In genomic region chr3:10164546-10165393, GRCh38 we compare ENCODE assay signal across 1 cellular context.
TF ChIP-seq lines count a peak whose summit lies in the region.

Gene IRAK2, plus strand, starts transcription at chr3:10164919. Its CDS starts 36 bp downstream, at chr3:10164955.

TF ChIP-seq in HepG2, 621 proteins besides CTCF, POLR2A, EP300 and RAD21 (continued from another document and continues in another):
- TF ChIP-seq CHD4 (IDR thresholded peaks at IDR 0.05; ENCODE audit: borderline replicate concordance, low read length) (no peak), SP4 (CRISPR knock-in tag; IDR thresholded peaks at IDR 0.05) (peak; percentile 67; the same call in 1 of the 2 replicates), ZHX2 (IDR thresholded peaks at IDR 0.05; ENCODE audit: low read depth) (no peak), ZHX2 (CRISPR knock-in tag; IDR thresholded peaks at IDR 0.05; ENCODE audit: borderline replicate concordance) (no peak), ZNF12 (CRISPR knock-in tag; IDR thresholded peaks at IDR 0.05) (peak; percentile 8; the same call in 1 of the 2 replicates), CCDC6 (CRISPR knock-in tag; IDR thresholded peaks at IDR 0.05) (no peak; the same call in 1 of the 2 replicates), CENPT (CRISPR knock-in tag; IDR thresholded peaks at IDR 0.05; ENCODE audit: low read depth) (0 out of 2 replicates have a peak, but pooled peaks have one; percentile 38), DDIT3 (CRISPR knock-in tag; IDR thresholded peaks at IDR 0.05) (no peak), HOXA3 (CRISPR knock-in tag; IDR thresholded peaks at IDR 0.05) (peak; percentile 28; the same call in 1 of the 2 replicates), RFX5 (IDR thresholded peaks at IDR 0.05; ENCODE audit: low read depth, low read length) (no peak), ZNF230 (CRISPR knock-in tag; IDR thresholded peaks at IDR 0.05) (peak; percentile 78; the same call in 1 of the 2 replicates), ZNF710 (CRISPR knock-in tag; IDR thresholded peaks at IDR 0.05; ENCODE audit: borderline replicate concordance) (no peak), MED1 (CRISPR knock-in tag; IDR thresholded peaks at IDR 0.05) (peak; percentile 61), ATM (IDR thresholded peaks at IDR 0.05; ENCODE audit: borderline replicate concordance) (no peak), ARNT (IDR thresholded peaks at IDR 0.05) (no peak), ZNF546 (CRISPR knock-in tag; conservative IDR thresholded peaks at IDR 0.05) (no peak), ZNF234 (CRISPR knock-in tag; conservative IDR thresholded peaks at IDR 0.05) (no peak), ATF2 (CRISPR knock-in tag; IDR thresholded peaks at IDR 0.05) (no peak; the same call in 1 of the 2 replicates), DNMT1 (CRISPR knock-in tag; IDR thresholded peaks at IDR 0.05) (peak; percentile 80; the same call in 1 of the 2 replicates), DNMT3B (CRISPR knock-in tag; conservative IDR thresholded peaks at IDR 0.05) (no peak), ZBTB3 (CRISPR knock-in tag; IDR thresholded peaks at IDR 0.05; ENCODE audit: borderline replicate concordance, low read depth) (0 out of 2 replicates have a peak, but pooled peaks have one; percentile 23), MXD4 (CRISPR knock-in tag; IDR thresholded peaks at IDR 0.05) (peak; percentile 83), ZNF124 (CRISPR knock-in tag; IDR thresholded peaks at IDR 0.05) (no peak), ZNF441 (CRISPR knock-in tag; IDR thresholded peaks at IDR 0.05; ENCODE audit: borderline replicate concordance) (no peak), MAFK (conservative IDR thresholded peaks at IDR 0.05 in 1 of 2, IDR thresholded peaks at IDR 0.05 in 1 of 2; ENCODE audit: low read length in 2 of 2) (no peak), MED13 (CRISPR knock-in tag; IDR thresholded peaks at IDR 0.05) (no peak; the same call in 1 of the 2 replicates), MEF2D (CRISPR knock-in tag; IDR thresholded peaks at IDR 0.05) (no peak), GLMP (CRISPR knock-in tag; IDR thresholded peaks at IDR 0.05; ENCODE audit: borderline replicate concordance) (no peak), SOX13 (IDR thresholded peaks at IDR 0.05) (no peak), SOX13 (CRISPR knock-in tag; conservative IDR thresholded peaks at IDR 0.05 in 1 of 2, IDR thresholded peaks at IDR 0.05 in 1 of 2) (peak in 1 of 2 experiments; percentile 11; a peak in 1 of 4 replicates), FOXP1 (IDR thresholded peaks at IDR 0.05) (no peak), FOXP1 (CRISPR knock-in tag; IDR thresholded peaks at IDR 0.05) (no peak), ZBTB42 (CRISPR knock-in tag; IDR thresholded peaks at IDR 0.05) (0 out of 2 replicates have a peak, but pooled peaks have one; percentile 34), NCOA5 (CRISPR knock-in tag; IDR thresholded peaks at IDR 0.05) (no peak), ZNF605 (CRISPR knock-in tag; IDR thresholded peaks at IDR 0.05) (no peak; the same call in 1 of the 2 replicates), ZFP41 (CRISPR knock-in tag; IDR thresholded peaks at IDR 0.05; ENCODE audit: borderline replicate concordance) (no peak), ZNF737 (CRISPR knock-in tag; IDR thresholded peaks at IDR 0.05; ENCODE audit: borderline replicate concordance) (peak; percentile 75; the same call in 1 of the 2 replicates), CENPX (CRISPR knock-in tag; IDR thresholded peaks at IDR 0.05) (no peak), ZNF460 (CRISPR knock-in tag; IDR thresholded peaks at IDR 0.05; ENCODE audit: borderline replicate concordance) (peak; percentile 1; the same call in 1 of the 2 replicates), RCOR2 (CRISPR knock-in tag; IDR thresholded peaks at IDR 0.05) (no peak), BCL6 (CRISPR knock-in tag; IDR thresholded peaks at IDR 0.05) (peak; percentile 29; the same call in 1 of the 2 replicates), IRX3 (CRISPR knock-in tag; IDR thresholded peaks at IDR 0.05; ENCODE audit: borderline replicate concordance, low read depth) (no peak), RFX3 (CRISPR knock-in tag; IDR thresholded peaks at IDR 0.05) (no peak), ZNF614 (CRISPR knock-in tag; IDR thresholded peaks at IDR 0.05; ENCODE audit: borderline replicate concordance) (peak; percentile 38; the same call in 1 of the 2 replicates), REL (CRISPR knock-in tag; conservative IDR thresholded peaks at IDR 0.05) (0 out of 2 replicates have a peak, but pooled peaks have one; percentile 32), FUBP1 (CRISPR knock-in tag; IDR thresholded peaks at IDR 0.05; ENCODE audit: borderline replicate concordance) (no peak), ZNF616 (CRISPR knock-in tag; IDR thresholded peaks at IDR 0.05; ENCODE audit: low read depth) (no peak), POLR2G (IDR thresholded peaks at IDR 0.05; ENCODE audit: low read depth, low read length) (peak; percentile 85), NR2F2 (IDR thresholded peaks at IDR 0.05; ENCODE audit: borderline replicate concordance, low read depth) (no peak), ZNF329 (CRISPR knock-in tag; IDR thresholded peaks at IDR 0.05; ENCODE audit: low read depth) (no peak), ZBTB26 (CRISPR knock-in tag; IDR thresholded peaks at IDR 0.05; ENCODE audit: borderline replicate concordance) (0 out of 2 replicates have a peak, but pooled peaks have one; percentile 55), ESRRA (CRISPR knock-in tag; IDR thresholded peaks at IDR 0.05; ENCODE audit: low read depth) (peak; percentile 34; the same call in 1 of the 2 replicates), PCBP2 (optimal IDR thresholded peaks at IDR 0.05; ENCODE audit: low read depth, low read length, poor library complexity, severe bottlenecking) (no peak), ATAD3A (CRISPR knock-in tag; IDR thresholded peaks at IDR 0.05) (no peak), ZNF558 (CRISPR knock-in tag; IDR thresholded peaks at IDR 0.05; ENCODE audit: borderline replicate concordance) (peak; percentile 82; the same call in 1 of the 2 replicates), ZSCAN31 (CRISPR knock-in tag; IDR thresholded peaks at IDR 0.05; ENCODE audit: low read depth) (peak; percentile 64; the same call in 1 of the 2 replicates), ZNF570 (CRISPR knock-in tag; IDR thresholded peaks at IDR 0.05; ENCODE audit: borderline replicate concordance) (no peak), NFRKB (IDR thresholded peaks at IDR 0.05) (no peak), ZNF746 (CRISPR knock-in tag; IDR thresholded peaks at IDR 0.05) (no peak), ZFP62 (CRISPR knock-in tag; IDR thresholded peaks at IDR 0.05) (no peak)
